Comparison of ENCODE assay signal across 9 cellular contexts in the genomic region with DNA sequence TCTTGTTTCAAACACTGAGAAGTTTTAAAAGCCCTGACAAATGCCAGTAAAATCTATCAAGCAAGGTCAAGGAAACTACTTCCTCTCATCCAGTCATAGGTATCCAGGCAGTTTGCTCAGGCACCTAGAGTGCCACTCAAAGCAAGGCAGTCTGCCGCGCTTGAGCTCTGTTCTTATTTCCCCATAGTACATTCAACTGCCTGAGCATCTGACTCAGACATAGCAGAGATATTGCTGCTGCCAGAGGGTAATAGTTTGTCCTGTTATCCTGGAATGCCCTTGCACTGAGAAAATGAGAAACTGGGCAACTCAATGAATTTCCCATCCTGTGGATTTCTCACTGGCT. TPM values are rescaled to one million over a fixed set of nuclear protein-coding genes. Genes with fewer than 3 reads are reported as not detected.
DNase-seq lines count a peak whose midpoint lies in the region; ATAC-seq, FAIRE-seq and TF ChIP-seq lines count a peak whose summit lies in the region.
"Had no signal": no experiment of that assay in that cellular context is flagged by ENCODE, and none has a peak within 500 bp of the region (broad histone marks: within the 10 kb centered on the region; RNA-seq: fewer than 3 reads in every experiment).

No MANE protein-coding gene starts in this region.

- H3K4me1 ChIP-seq in SK-N-SH (ENCODE audit: control insufficient read depth in 1 of 2, insufficient read depth in 2 of 2, low read depth in 1 of 2, low read length in 1 of 2): peaks cover 0 to 9% of the 10 kb centered on the region in 2 experiments; a peak in 2 of 4 replicates
- H3K4me1 ChIP-seq in psoas muscle: no peaks in the 10 kb centered on the region
- no peaks in the 10 kb centered on the region for H3K4me1 ChIP-seq in kidney (ENCODE audit: control insufficient read depth in 1 of 2, insufficient read depth in 1 of 2, low read depth in 1 of 2, low read length in 2 of 2)

- DNase-seq in NCI-H1092 treated with DMSO at 0.1 percent for 48 hours (lab: John Stamatoyannopoulos, UW) (peak; percentile 21), NCI-H1092 (lab: John Stamatoyannopoulos, UW) (no peak), SK-N-SH (no peak), fibroblast of pulmonary artery (ENCODE audit: low read depth) (peak; percentile 60), psoas muscle (peak in 1 of 2 donors; percentile 27), kidney (no peak), NCI-H69 (lab: John Stamatoyannopoulos, UW) (no peak)

- no peak for FAIRE-seq in kidney (lab: Jason Lieb, UNC)

- WGBS in SK-N-SH (ENCODE audit: low lambda C conversion rate): 14% methylated on average over 2 of the region's 2 CpGs
- 20 to 27% (median 21%) methylated on average over 2 of the region's 2 CpGs for WGBS in psoas muscle, 3 donors

- H3K27ac ChIP-seq in SK-N-SH (ENCODE audit: low read depth in 2 of 2, low read length in 1 of 2) (peak overlapping the region in 1 of 2 experiments; percentile 47; a peak in 2 of 4 replicates), psoas muscle (no peak overlapping the region), kidney (ENCODE audit: low read depth in 2 of 2, low read length in 2 of 2) (no peak overlapping the region)

- H3K4me3 ChIP-seq in SK-N-SH (ENCODE audit: low read depth in 2 of 2, low read length in 1 of 2): no peak overlapping the region
- no peak overlapping the region for H3K4me3 ChIP-seq in fibroblast of pulmonary artery (replicated peaks; ENCODE audit: low read depth, low read length)
- H3K4me3 ChIP-seq in psoas muscle: no peak overlapping the region
- no peak overlapping the region for H3K4me3 ChIP-seq in kidney (ENCODE audit: low read length in 2 of 2)

- no peak for TF ChIP-seq RAD21 in SK-N-SH (IDR thresholded peaks at IDR 0.05; ENCODE audit: low read length)

- H2AFZ ChIP-seq in SK-N-SH (ENCODE audit: low read depth): no peak overlapping the region

- H3K9me3 ChIP-seq in SK-N-SH: no peaks in the 10 kb centered on the region
- no peaks in the 10 kb centered on the region for H3K9me3 ChIP-seq in psoas muscle
- no peaks in the 10 kb centered on the region for H3K9me3 ChIP-seq in kidney (ENCODE audit: control insufficient read depth in 1 of 2, low read length in 2 of 2)

- no peaks in the 10 kb centered on the region for H3K79me2 ChIP-seq in SK-N-SH (ENCODE audit: insufficient read depth)

- no peaks in the 10 kb centered on the region for H3K36me3 ChIP-seq in SK-N-SH (replicated peaks in 1 of 2; ENCODE audit: control insufficient read depth in 1 of 2, insufficient read depth in 2 of 2, low read length in 1 of 2)
- H3K36me3 ChIP-seq in psoas muscle (ENCODE audit: insufficient read depth in 1 of 2, low read depth in 1 of 2): no peaks in the 10 kb centered on the region
- H3K36me3 ChIP-seq in kidney (ENCODE audit: control insufficient read depth in 1 of 2, insufficient read depth in 2 of 2, low read length in 2 of 2): no peaks in the 10 kb centered on the region

- H3K9ac ChIP-seq in SK-N-SH (no peak overlapping the region), kidney (ENCODE audit: low read length in 2 of 2) (no peak overlapping the region)

- TF ChIP-seq EP300 in SK-N-SH (IDR thresholded peaks at IDR 0.05; ENCODE audit: borderline replicate concordance in 1 of 2, low read depth in 1 of 2, low read length in 1 of 2): no peak

- POLR2A ChIA-PET in SK-N-SH (lab: Yijun Ruan, JAX): interaction anchor here (1.6 kb wide), 1 partner anchor 16 kb away, joined by 5 read pairs; a partner anchor contains a TSS

- H4K20me1 ChIP-seq in SK-N-SH (ENCODE audit: insufficient read depth): no peaks in the 10 kb centered on the region

- intact Hi-C loops in psoas muscle (cut with DNase I) (loop anchor here in 1 of 2 donors (10.0 kb wide), 1 partner anchor 192 kb away; no protein-coding TSS in a partner anchor), kidney (cut with DNase I) (no loop called here)

- H3K9me2 ChIP-seq in SK-N-SH: no peaks in the 10 kb centered on the region

- CTCF ChIA-PET in SK-N-SH (lab: Yijun Ruan, JAX): interaction anchor here (0.9 to 1.2 kb wide), 2 partner anchors 11 to 19 kb away, joined by 3 read pairs; no protein-coding TSS in a partner anchor

- peak; percentile 74 to 100 (median 97) for ATAC-seq in psoas muscle
- no peak for ATAC-seq in HG03354 (IDR thresholded peaks at IDR 0.05; ENCODE audit: poor library complexity, severe bottlenecking, unreplicated experiment)

- no peaks in the 10 kb centered on the region for H3F3A ChIP-seq in SK-N-SH (replicated peaks; ENCODE audit: insufficient read depth)

- H3K4me2 ChIP-seq in SK-N-SH: no peak overlapping the region

- TF ChIP-seq CTCF in SK-N-SH (IDR thresholded peaks at IDR 0.05): no peak
- no peak for TF ChIP-seq CTCF in fibroblast of pulmonary artery (IDR thresholded peaks at IDR 0.05; ENCODE audit: low read length, missing control alignments)
- TF ChIP-seq CTCF in psoas muscle (IDR thresholded peaks at IDR 0.05): no peak
- TF ChIP-seq CTCF in kidney (IDR thresholded peaks at IDR 0.05; ENCODE audit: borderline replicate concordance, extremely low read depth, insufficient read depth): no peak

- H3K27me3 ChIP-seq in SK-N-SH (ENCODE audit: insufficient read depth): no peaks in the 10 kb centered on the region
- no peaks in the 10 kb centered on the region for H3K27me3 ChIP-seq in psoas muscle (ENCODE audit: insufficient read depth in 3 of 3, low read length in 2 of 3)

TF ChIP-seq in SK-N-SH, 30 proteins besides CTCF, POLR2A, EP300 and RAD21:
- TF ChIP-seq, protein P1, sequence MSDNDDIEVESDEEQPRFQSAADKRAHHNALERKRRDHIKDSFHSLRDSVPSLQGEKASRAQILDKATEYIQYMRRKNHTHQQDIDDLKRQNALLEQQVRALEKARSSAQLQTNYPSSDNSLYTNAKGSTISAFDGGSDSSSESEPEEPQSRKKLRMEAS (IDR thresholded peaks at IDR 0.05; ENCODE audit: low read depth): no peak
- 0 out of 2 replicates have a peak, but pooled peaks have one; percentile 36 for TF ChIP-seq RFX5 (IDR thresholded peaks at IDR 0.05; ENCODE audit: low read length)

RNA-seq across cellular contexts. Expression of a gene that starts 16.2 kb away (rescaled TPM):
- 0.38 and 0.78 TPM in 2 replicates for polyA plus RNA-seq in SK-N-SH (2012; rRNA removed)
- 0.63 and 0.93 TPM in 2 replicates for polyA plus RNA-seq in SK-N-SH (2012; cell fraction: cytosol; rRNA removed)
- polyA plus RNA-seq in SK-N-SH (2012; cell fraction: nucleus; rRNA removed): 0.75 and 1.7 TPM in 2 replicates
- total RNA-seq in psoas muscle: 10 to 100 TPM; 13.8 to 26.5 (median 18.2) TPM
- polyA plus RNA-seq in psoas muscle: 10 to 100 TPM in 1 of 3 donors, 1 to 10 TPM in 2; 2.2 to 14.7 (median 4.0) TPM
- 27.4 TPM for total RNA-seq in kidney
- 4.6 TPM for polyA plus RNA-seq in kidney (ENCODE audit: insufficient read depth, low read depth, low replicate concordance)
- total RNA-seq: A172 had no signal

Comparison
In these comparisons a context has a peak if more than half of its experiments do, and no peak if none do; other contexts are left out.
1. DNase-seq: peak in NCI-H1092 treated with DMSO at 0.1 percent for 48 hours (single experiment) and fibroblast of pulmonary artery (single experiment); none in NCI-H1092 (single experiment), SK-N-SH (single experiment), kidney (single experiment) and NCI-H69 (single experiment).